In genomic region chr15:80159301-80159700, GRCh38 we compare ENCODE assay signal across 29 cellular contexts. TPM values are rescaled to one million over a fixed set of nuclear protein-coding genes. Genes with fewer than 3 reads are reported as not detected.
DNase-seq lines count a peak whose midpoint lies in the region; ATAC-seq and TF ChIP-seq lines count a peak whose summit lies in the region.
"Had no signal": no experiment of that assay in that cellular context is flagged by ENCODE, and none has a peak within 500 bp of the region (broad histone marks: within the 10 kb centered on the region; RNA-seq: fewer than 3 reads in every experiment).

No MANE protein-coding gene starts in this region.

- no peak overlapping the region for H3K9ac ChIP-seq in GM23248
- H3K9ac ChIP-seq: KMS-11 had no signal

- peaks cover 12% of the 10 kb centered on the region; the same call in 1 of the 2 replicates for H3F3A ChIP-seq in GM23248 (ENCODE audit: insufficient read depth)

- peaks cover 21% of the 10 kb centered on the region for H3K36me3 ChIP-seq in ACC112 (ENCODE audit: insufficient read depth, low read length)
- H3K36me3 ChIP-seq in GM23248 (ENCODE audit: low read depth): no peaks in the 10 kb centered on the region; the same call in 1 of the 2 replicates
- H3K36me3 ChIP-seq: breast epithelium, colonic mucosa had no signal

- H3K36me3 Mint-ChIP-seq in activated CD8-positive, alpha-beta T cell treated with anti-CD3 and anti-CD28 coated beads, Interleukin-2, amount 10 ng/mL, durations not matched to agents 7 days and 5 days (ENCODE audit: low read depth): peaks cover 53% of the 10 kb centered on the region
- no peaks in the 10 kb centered on the region for H3K36me3 Mint-ChIP-seq in natural killer cell

- H3K4me1 ChIP-seq in ACC112 (ENCODE audit: control insufficient read depth, insufficient read depth, low read length, unreplicated experiment) (peaks cover 29% of the 10 kb centered on the region), GM23248 (ENCODE audit: insufficient read depth) (peaks cover 16% of the 10 kb centered on the region)
- H3K4me1 ChIP-seq: colonic mucosa, foreskin keratinocyte, SJCRH30 had no signal

- H3K9me2 ChIP-seq in GM23248 (ENCODE audit: insufficient read depth): no peaks in the 10 kb centered on the region

- WGBS in GM23248 (ENCODE audit: low coverage in 1 of 2, low lambda C conversion rate in 2 of 2, missing lambda C conversion rate in 2 of 2), 2 experiments: 95 to 98% methylated on average over 5 of the region's 5 CpGs

- no peak overlapping the region for H3K4me3 Mint-ChIP-seq in activated CD8-positive, alpha-beta T cell treated with anti-CD3 and anti-CD28 coated beads, Interleukin-2, amount 10 ng/mL, durations not matched to agents 7 days and 5 days
- peak overlapping the region; percentile 21 for H3K4me3 Mint-ChIP-seq in natural killer cell
- H3K4me3 Mint-ChIP-seq: CD4-positive, alpha-beta T cell; effector memory CD8-positive, alpha-beta T cell; T-cell had no signal

- no peaks in the 10 kb centered on the region for H3K9me3 ChIP-seq in GM23248 (ENCODE audit: low read depth)
- H3K9me3 ChIP-seq: breast epithelium, colonic mucosa, SJCRH30, thyroid gland had no signal

- H3K27ac ChIP-seq in ACC112 (ENCODE audit: low read depth, low read length) (0 out of 2 replicates have a peak overlapping the region, but pooled peaks have one; percentile 69), GM23248 (0 out of 2 replicates have a peak overlapping the region, but pooled peaks have one; percentile 82)
- H3K27ac ChIP-seq: colonic mucosa, foreskin keratinocyte, KMS-11, SJCRH30 had no signal

- no peaks in the 10 kb centered on the region for H3K9me3 Mint-ChIP-seq in activated CD8-positive, alpha-beta T cell treated with anti-CD3 and anti-CD28 coated beads, Interleukin-2, amount 10 ng/mL, durations not matched to agents 7 days and 5 days (ENCODE audit: insufficient read depth)
- H3K9me3 Mint-ChIP-seq in natural killer cell: no peaks in the 10 kb centered on the region
- H3K9me3 Mint-ChIP-seq: CD4-positive, alpha-beta T cell; effector memory CD8-positive, alpha-beta T cell; T-cell had no signal

- ATAC-seq in activated CD8-positive, alpha-beta T cell treated with anti-CD3 and anti-CD28 coated beads, Interleukin-2, amount 10 ng/mL, durations not matched to agents 7 days and 5 days: no peak
- ATAC-seq in natural killer cell: no peak
- no peak for ATAC-seq in HG02852 (IDR thresholded peaks at IDR 0.05; ENCODE audit: unreplicated experiment)
- ATAC-seq: foreskin keratinocyte, heart right ventricle, Panc1 had no signal

- no peak for TF ChIP-seq CTCF in natural killer cell (IDR thresholded peaks at IDR 0.05)

- no peaks in the 10 kb centered on the region for H3K27me3 Mint-ChIP-seq in activated CD8-positive, alpha-beta T cell treated with anti-CD3 and anti-CD28 coated beads, Interleukin-2, amount 10 ng/mL, durations not matched to agents 7 days and 5 days (ENCODE audit: low read depth)
- no peaks in the 10 kb centered on the region for H3K27me3 Mint-ChIP-seq in natural killer cell (ENCODE audit: low read depth in 2 of 2)
- H3K27me3 Mint-ChIP-seq: CD4-positive, alpha-beta T cell; effector memory CD8-positive, alpha-beta T cell; T-cell had no signal

- H3K79me2 ChIP-seq in ACC112 (ENCODE audit: control insufficient read depth, insufficient read depth, low read length, unreplicated experiment) (no peaks in the 10 kb centered on the region), GM23248 (ENCODE audit: insufficient read depth) (peaks cover 13% of the 10 kb centered on the region; the same call in 1 of the 2 replicates)

- H4K20me1 ChIP-seq in GM23248 (ENCODE audit: insufficient read depth): no peaks in the 10 kb centered on the region

- H2AFZ ChIP-seq in ACC112 (ENCODE audit: low read length, unreplicated experiment) (no peak overlapping the region), GM23248 (no peak overlapping the region)

- POLR2A ChIA-PET in activated CD8-positive, alpha-beta T cell treated with anti-CD3 and anti-CD28 coated beads, Interleukin-2, amount 10 ng/mL, durations not matched to agents 7 days and 5 days (lab: Charles Lee): no interaction called here

- DNase-seq in GM23248 (no peak), natural killer cell (no peak), cerebellum (ENCODE audit: low spot score) (no peak), NOMO-1 treated with DMSO at 0.1 percent for 48 hours (lab: John Stamatoyannopoulos, UW; ENCODE audit: unreplicated experiment) (no peak), SIG-M5 treated with dmso at 0.1 percent for 504 hours (lab: John Stamatoyannopoulos, UW; ENCODE audit: unreplicated experiment) (no peak)
- no peak for DNase-seq in activated CD8-positive, alpha-beta T cell treated with anti-CD3 and anti-CD28 coated beads, Interleukin-2, amount 10 ng/mL, durations not matched to agents 7 days and 5 days
- DNase-seq: activated CD4-positive, alpha-beta T cell treated with anti-CD3 and anti-CD28 coated beads for 48 hours; activated T-cell treated with anti-CD3 and anti-CD28 coated beads for 4 hours; amygdala; CD4-positive, alpha-beta T cell; colonic mucosa; DMS 273 treated with DMSO at 0.1 percent for 48 hours; foreskin keratinocyte; heart right ventricle; left cardiac atrium; mesendoderm; NCI-H524; SJCRH30; small intestine; stimulated activated CD4-positive, alpha-beta T cell treated with anti-CD3 and anti-CD28 coated beads, Interleukin-2, amount 100 ng/mL, for 24 hours; stimulated activated naive CD4-positive, alpha-beta T cell; thyroid gland had no signal

- H3K4me3 ChIP-seq in ACC112 (ENCODE audit: low read depth, low read length) (no peak overlapping the region), GM23248 (no peak overlapping the region)
- H3K4me3 ChIP-seq: breast epithelium, colonic mucosa, heart right ventricle, SJCRH30, thyroid gland had no signal

- in situ Hi-C loops in GM23248 (cut with MboI): no loop called here

- peaks cover 38% of the 10 kb centered on the region for H3K4me1 Mint-ChIP-seq in activated CD8-positive, alpha-beta T cell treated with anti-CD3 and anti-CD28 coated beads, Interleukin-2, amount 10 ng/mL, durations not matched to agents 7 days and 5 days (ENCODE audit: low read depth)
- peaks cover 11 to 42% of the 10 kb centered on the region in 2 donors for H3K4me1 Mint-ChIP-seq in natural killer cell

- no peak overlapping the region for H3K4me2 ChIP-seq in GM23248 (ENCODE audit: unreplicated experiment)

- CTCF ChIA-PET in activated CD8-positive, alpha-beta T cell treated with anti-CD3 and anti-CD28 coated beads, Interleukin-2, amount 10 ng/mL, durations not matched to agents 7 days and 5 days (lab: Charles Lee): no interaction called here

- H3K27me3 ChIP-seq in ACC112 (ENCODE audit: insufficient read depth, low read length) (no peaks in the 10 kb centered on the region), GM23248 (replicated peaks; ENCODE audit: insufficient read depth) (no peaks in the 10 kb centered on the region)
- H3K27me3 ChIP-seq: breast epithelium, colonic mucosa, foreskin keratinocyte, heart right ventricle, SJCRH30, thyroid gland had no signal

- peak overlapping the region; percentile 71 for H3K27ac Mint-ChIP-seq in activated CD8-positive, alpha-beta T cell treated with anti-CD3 and anti-CD28 coated beads, Interleukin-2, amount 10 ng/mL, durations not matched to agents 7 days and 5 days
- H3K27ac Mint-ChIP-seq in natural killer cell: peak overlapping the region; percentile 64 to 76
- H3K27ac Mint-ChIP-seq: CD4-positive, alpha-beta T cell; T-cell had no signal

- intact Hi-C loops in natural killer cell (cut with micrococcal nuclease): no loop called here

RNA-seq across cellular contexts. Expression of gene FAH, which starts 6.5 kb away (rescaled TPM):
- total RNA-seq in GM23248 (2014; rRNA removed; shearing (Covaris generic)): 16.9 and 24.9 TPM in 2 replicates
- polyA plus RNA-seq in GM23248 (2016; fragmentation: Nextera tagmentation; extraction: Ambion mirVana): 28.8 and 32.4 TPM in 2 replicates
- 10 to 100 TPM; 40.9 to 41.8 TPM for total RNA-seq in activated CD8-positive, alpha-beta T cell treated with anti-CD3 and anti-CD28 coated beads, Interleukin-2, amount 10 ng/mL, durations not matched to agents 7 days and 5 days
- 10 to 100 TPM; 12.4 to 14.1 (median 13.5) TPM for total RNA-seq in natural killer cell
- total RNA-seq in cerebellum: 9.9 TPM
